ENCODE assay signal across 8 cellular contexts in genomic region chr1:1231400-1232223, GRCh38. TPM values are rescaled to one million over a fixed set of nuclear protein-coding genes. Genes with fewer than 3 reads are reported as not detected.
DNase-seq lines count a peak whose midpoint lies in the region; ATAC-seq and TF ChIP-seq lines count a peak whose summit lies in the region.

Gene SDF4 (minus strand): TSS chr1:1232001. CDS start chr1:1228772, 3,229 bp downstream.

- H3K27me3 ChIP-seq in adrenal gland (no peaks in the 10 kb centered on the region), heart left ventricle (no peaks in the 10 kb centered on the region), transverse colon (peaks cover 5% of the 10 kb centered on the region)

- ATAC-seq in HG02884 (IDR thresholded peaks at IDR 0.05; ENCODE audit: unreplicated experiment) (peak; percentile 88), heart left ventricle (peak; percentile 96 to 98 (median 97))

- intact Hi-C loops in adrenal gland (cut with DNase I): no loop called here
- intact Hi-C loops in heart left ventricle (cut with DNase I): loop anchor here in 6 of 10 donors (1.0 to 10.0 kb wide), 6 partner anchors 41 to 114 kb away; partner anchors contain the start of genes UBE2J2 (in 3 of the 6) and C1orf159 (in 2 of the 6)
- intact Hi-C loops in transverse colon (cut with DNase I; ENCODE audit: low total_unique reads): no loop called here

- H3K9me3 ChIP-seq in adrenal gland (replicated peaks in 1 of 3) (no peaks in the 10 kb centered on the region), heart left ventricle (no peaks in the 10 kb centered on the region), transverse colon (no peaks in the 10 kb centered on the region)

- H3K36me3 ChIP-seq in adrenal gland (replicated peaks in 1 of 2) (peaks cover 0 to 22% of the 10 kb centered on the region in 2 donors), heart left ventricle (peaks cover 0 to 38% (median 22%) of the 10 kb centered on the region in 9 donors), transverse colon (peaks cover 0 to 11% (median 2%) of the 10 kb centered on the region in 4 donors)

- peak within 1 kb of the TSS; percentile 66 to 92 (median 76) for H3K4me3 ChIP-seq in adrenal gland
- H3K4me3 ChIP-seq in heart left ventricle: peak within 1 kb of the TSS; percentile 81 to 100 (median 98)
- peak within 1 kb of the TSS; percentile 87 to 100 (median 98) for H3K4me3 ChIP-seq in transverse colon

- in situ Hi-C loops in transverse colon (cut with MboI; ENCODE audit: low pct_ligation_motif_present in 1 of 4, low pct_unique_long_range_greater_than_20kb in 1 of 4, low sequenced_read_pairs in 3 of 4): no loop called here

- 0 to 2% (median 0%) methylated on average over 1 to 103 of the region's 103 CpGs for WGBS in adrenal gland, 4 donors
- 0% methylated on average over 22 to 103 of the region's 103 CpGs for WGBS in heart left ventricle, 4 donors
- WGBS in transverse colon (ENCODE audit: low coverage in 1 of 2), 2 donors: 0% methylated on average over 37 of the region's 103 CpGs; no CpG with 5 or more reads in 1 of the 2 donors

- H3K4me1 ChIP-seq in adrenal gland (replicated peaks in 1 of 2) (peaks cover 21 to 30% of the 10 kb centered on the region in 2 donors), heart left ventricle (peaks cover 8 to 49% (median 31%) of the 10 kb centered on the region in 12 donors), transverse colon (peaks cover 19 to 34% (median 30%) of the 10 kb centered on the region in 4 donors)

- no peak for TF ChIP-seq EP300 in transverse colon (IDR thresholded peaks at IDR 0.05; ENCODE audit: low read depth)

- TF ChIP-seq CTCF in adrenal gland (IDR thresholded peaks at IDR 0.05): peak in 1 of 6 experiments; percentile 22
- TF ChIP-seq CTCF in heart left ventricle (IDR thresholded peaks at IDR 0.05): no peak
- TF ChIP-seq CTCF in transverse colon (IDR thresholded peaks at IDR 0.05): peak in 1 of 5 experiments; percentile 9

- TF ChIP-seq POLR2A in GM15510 (IDR thresholded peaks at IDR 0.05; ENCODE audit: borderline replicate concordance, extremely low read depth, insufficient read length) (peak; percentile 91), adrenal gland (IDR thresholded peaks at IDR 0.05) (peak; percentile 57 to 59), heart left ventricle (IDR thresholded peaks at IDR 0.05) (no peak), transverse colon (IDR thresholded peaks at IDR 0.05) (peak; percentile 82)

- H3K27ac ChIP-seq in adrenal gland: peak within 1 kb of the TSS; percentile 79 to 94 (median 89)
- peak within 1 kb of the TSS; percentile 92 to 99 (median 97) for H3K27ac ChIP-seq in heart left ventricle
- peak within 1 kb of the TSS; percentile 97 to 98 (median 98) for H3K27ac ChIP-seq in transverse colon

- DNase-seq in NCI-H146 treated with DMSO at 0.1 percent for 48 hours (lab: John Stamatoyannopoulos, UW; ENCODE audit: unreplicated experiment) (peak; percentile 71), T-helper 1 cell (peak; percentile 94 to 98 (median 95)), adrenal gland (peak; percentile 96 to 98 (median 97)), heart left ventricle (peak; percentile 97 to 99 (median 98)), pons (ENCODE audit: low spot score) (peak; percentile 92), transverse colon (peak; percentile 97)

RNA-seq across cellular contexts. Expression of gene SDF4, which starts in this region (rescaled TPM):
- total RNA-seq in adrenal gland (100 to 1,000 TPM; 106 to 221 (median 176) TPM), heart left ventricle (100 to 1,000 TPM; 102 to 167 (median 120) TPM), transverse colon (100 to 1,000 TPM; 153 to 267 (median 226) TPM)
- polyA plus RNA-seq in adrenal gland (100 to 1,000 TPM; 129 to 131 (median 130) TPM), heart left ventricle (100 to 1,000 TPM; 102 to 212 TPM)

Comparison
In these comparisons a context has a peak if more than half of its experiments do, and no peak if none do; other contexts are left out.
1. Peak in every context shown above with its lines: DNase-seq, ATAC-seq, H3K4me3 ChIP-seq and H3K27ac ChIP-seq.
2. POLR2A ChIP-seq: peak in GM15510 (single experiment), adrenal gland (2 of 2) and transverse colon (single experiment); none in heart left ventricle (0 of 2).
3. intact Hi-C loops: an anchor here in heart left ventricle (1.0 to 10.0 kb wide); none called in adrenal gland and transverse colon.